In genomic region chr5:135398160-135398854, GRCh38 we compare ENCODE assay signal across 8 cellular contexts. TPM values are rescaled to one million over a fixed set of nuclear protein-coding genes. Genes with fewer than 3 reads are reported as not detected.
DNase-seq lines count a peak whose midpoint lies in the region; ATAC-seq and TF ChIP-seq lines count a peak whose summit lies in the region.

No MANE protein-coding gene starts in this region.

- peak; percentile 35 for ATAC-seq in HG02885 (IDR thresholded peaks at IDR 0.05; ENCODE audit: poor library complexity, unreplicated experiment)
- ATAC-seq in heart left ventricle: peak in 3 of 4 donors; percentile 14 to 34 (median 28)

- H3K27me3 Mint-ChIP-seq in activated T-helper 2 cell treated with anti-CD3 and anti-CD28 coated beads, Interferon-gamma antibody, Interleukin-2, Interleukin-4, amounts not matched to agents 10 μg/mL and 5 μg/mL and 100 μg/mL, durations not matched to agents 14 hours and 24 hours and 36 hours (ENCODE audit: low read depth): peaks cover 9% of the 10 kb centered on the region

- H3K4me3 ChIP-seq in heart left ventricle (peak overlapping the region; percentile 68 to 100 (median 96)), retinal pigment epithelial cell (ENCODE audit: low read length) (peak overlapping the region; percentile 78)

- H3K27ac Mint-ChIP-seq in activated T-helper 2 cell treated with anti-CD3 and anti-CD28 coated beads, Interferon-gamma antibody, Interleukin-2, Interleukin-4, amounts not matched to agents 10 μg/mL and 5 μg/mL and 100 μg/mL, durations not matched to agents 14 hours and 24 hours and 36 hours: peak overlapping the region; percentile 81

- peak overlapping the region; percentile 86 to 99 (median 96) for H3K27ac ChIP-seq in heart left ventricle

- TF ChIP-seq POLR2A in heart left ventricle (IDR thresholded peaks at IDR 0.05): no peak

- no peaks in the 10 kb centered on the region for H3K9me3 Mint-ChIP-seq in activated T-helper 2 cell treated with anti-CD3 and anti-CD28 coated beads, Interferon-gamma antibody, Interleukin-2, Interleukin-4, amounts not matched to agents 10 μg/mL and 5 μg/mL and 100 μg/mL, durations not matched to agents 14 hours and 24 hours and 36 hours

- H3K4me3 Mint-ChIP-seq in activated T-helper 2 cell treated with anti-CD3 and anti-CD28 coated beads, Interferon-gamma antibody, Interleukin-2, Interleukin-4, amounts not matched to agents 10 μg/mL and 5 μg/mL and 100 μg/mL, durations not matched to agents 14 hours and 24 hours and 36 hours (ENCODE audit: low read depth): peak overlapping the region; percentile 90

- peaks cover 4 to 60% (median 54%) of the 10 kb centered on the region in 12 donors for H3K4me1 ChIP-seq in heart left ventricle

- peaks cover 27% of the 10 kb centered on the region for H3K36me3 Mint-ChIP-seq in activated T-helper 2 cell treated with anti-CD3 and anti-CD28 coated beads, Interferon-gamma antibody, Interleukin-2, Interleukin-4, amounts not matched to agents 10 μg/mL and 5 μg/mL and 100 μg/mL, durations not matched to agents 14 hours and 24 hours and 36 hours (ENCODE audit: low read depth)

- intact Hi-C loops in activated T-helper 2 cell treated with anti-CD3 and anti-CD28 coated beads, Interferon-gamma antibody, Interleukin-2, Interleukin-4, amounts not matched to agents 10 μg/mL and 5 μg/mL and 100 μg/mL, durations not matched to agents 14 hours and 24 hours and 36 hours (cut with micrococcal nuclease): loop anchor here (2.0 to 5.0 kb wide), 2 partner anchors 28 to 36 kb away; no protein-coding TSS in a partner anchor
- intact Hi-C loops in heart left ventricle (cut with DNase I): loop anchor here in 4 of 10 donors (2.0 to 5.0 kb wide), 3 partner anchors 22 to 42 kb away; no protein-coding TSS in a partner anchor

- H3K36me3 ChIP-seq in heart left ventricle: peaks cover 0 to 2% (median 0%) of the 10 kb centered on the region in 9 donors

- TF ChIP-seq CTCF in heart left ventricle (IDR thresholded peaks at IDR 0.05) (no peak), retinal pigment epithelial cell (conservative IDR thresholded peaks at IDR 0.05; ENCODE audit: low read depth, low read length) (no peak)

- no peaks in the 10 kb centered on the region for H3K27me3 ChIP-seq in heart left ventricle

- DNase-seq in NCI-H1417 (lab: John Stamatoyannopoulos, UW) (peak; percentile 72 to 83 (median 78)), NCI-H1417 treated with DMSO at 0.1 percent for 48 hours (lab: John Stamatoyannopoulos, UW) (no peak), NCI-H526 treated with DMSO at 0.1 percent for 48 hours (lab: John Stamatoyannopoulos, UW) (peak; percentile 17), heart left ventricle (peak in 3 of 5 donors; percentile 39 to 69 (median 48)), retinal pigment epithelial cell (ENCODE audit: low read depth) (no peak), inferior parietal cortex (ENCODE audit: extremely low spot score) (no peak)
- DNase-seq in activated T-helper 2 cell treated with anti-CD3 and anti-CD28 coated beads, Interferon-gamma antibody, Interleukin-2, Interleukin-4, amounts not matched to agents 10 μg/mL and 5 μg/mL and 100 μg/mL, durations not matched to agents 14 hours and 24 hours and 36 hours (ENCODE audit: low spot score): peak; percentile 38

- 0 to 1% (median 0%) methylated on average over 12 to 43 of the region's 43 CpGs for WGBS in heart left ventricle, 4 donors

- no peaks in the 10 kb centered on the region for H3K9me3 ChIP-seq in heart left ventricle

- H3K4me1 Mint-ChIP-seq in activated T-helper 2 cell treated with anti-CD3 and anti-CD28 coated beads, Interferon-gamma antibody, Interleukin-2, Interleukin-4, amounts not matched to agents 10 μg/mL and 5 μg/mL and 100 μg/mL, durations not matched to agents 14 hours and 24 hours and 36 hours (ENCODE audit: low read depth): peaks cover 51% of the 10 kb centered on the region

RNA-seq across cellular contexts. Expression of gene MACROH2A1, which starts 0.7 kb away (rescaled TPM):
- 285 and 302 TPM in 2 replicates for total RNA-seq in activated T-helper 2 cell treated with anti-CD3 and anti-CD28 coated beads, Interferon-gamma antibody, Interleukin-2, Interleukin-4, amounts not matched to agents 10 μg/mL and 5 μg/mL and 100 μg/mL, durations not matched to agents 14 hours and 24 hours and 36 hours
- total RNA-seq in heart left ventricle: 100 to 1,000 TPM in 5 of 9 donors, 10 to 100 TPM in 4; 86.5 to 170 (median 112) TPM
- polyA plus RNA-seq in heart left ventricle: 100 to 1,000 TPM; 111 to 155 TPM

RNA-seq across cellular contexts. Expression of gene DCANP1, which starts 48.8 kb away (rescaled TPM):
- not detected in 2 replicates for total RNA-seq in activated T-helper 2 cell treated with anti-CD3 and anti-CD28 coated beads, Interferon-gamma antibody, Interleukin-2, Interleukin-4, amounts not matched to agents 10 μg/mL and 5 μg/mL and 100 μg/mL, durations not matched to agents 14 hours and 24 hours and 36 hours
- under 1 TPM in 1 of 9 donors, not detected in 8; 0.11 TPM for total RNA-seq in heart left ventricle
- not detected for polyA plus RNA-seq in heart left ventricle

RNA-seq across cellular contexts. Expression of gene TIFAB, which starts 53.8 kb away (rescaled TPM):
- not detected in 2 replicates for total RNA-seq in activated T-helper 2 cell treated with anti-CD3 and anti-CD28 coated beads, Interferon-gamma antibody, Interleukin-2, Interleukin-4, amounts not matched to agents 10 μg/mL and 5 μg/mL and 100 μg/mL, durations not matched to agents 14 hours and 24 hours and 36 hours
- 1 to 10 TPM in 1 of 9 donors, under 1 TPM in 2, not detected in 6; 0.08 to 1.3 (median 0.68) TPM for total RNA-seq in heart left ventricle
- under 1 TPM in 1 of 2 donors, not detected in 1; 0.01 TPM for polyA plus RNA-seq in heart left ventricle

Comparison
In these comparisons a context has a peak if more than half of its experiments do, and no peak if none do; other contexts are left out.
1. DNase-seq: peak in NCI-H1417 (3 of 3), NCI-H526 treated with DMSO at 0.1 percent for 48 hours (single experiment), activated T-helper 2 cell treated with anti-CD3 and anti-CD28 coated beads, Interferon-gamma antibody, Interleukin-2, Interleukin-4, amounts not matched to agents 10 μg/mL and 5 μg/mL and 100 μg/mL, durations not matched to agents 14 hours and 24 hours and 36 hours (single experiment) and heart left ventricle (3 of 5); none in NCI-H1417 treated with DMSO at 0.1 percent for 48 hours (single experiment), retinal pigment epithelial cell (single experiment) and inferior parietal cortex (single experiment).